In the genomic region with DNA sequence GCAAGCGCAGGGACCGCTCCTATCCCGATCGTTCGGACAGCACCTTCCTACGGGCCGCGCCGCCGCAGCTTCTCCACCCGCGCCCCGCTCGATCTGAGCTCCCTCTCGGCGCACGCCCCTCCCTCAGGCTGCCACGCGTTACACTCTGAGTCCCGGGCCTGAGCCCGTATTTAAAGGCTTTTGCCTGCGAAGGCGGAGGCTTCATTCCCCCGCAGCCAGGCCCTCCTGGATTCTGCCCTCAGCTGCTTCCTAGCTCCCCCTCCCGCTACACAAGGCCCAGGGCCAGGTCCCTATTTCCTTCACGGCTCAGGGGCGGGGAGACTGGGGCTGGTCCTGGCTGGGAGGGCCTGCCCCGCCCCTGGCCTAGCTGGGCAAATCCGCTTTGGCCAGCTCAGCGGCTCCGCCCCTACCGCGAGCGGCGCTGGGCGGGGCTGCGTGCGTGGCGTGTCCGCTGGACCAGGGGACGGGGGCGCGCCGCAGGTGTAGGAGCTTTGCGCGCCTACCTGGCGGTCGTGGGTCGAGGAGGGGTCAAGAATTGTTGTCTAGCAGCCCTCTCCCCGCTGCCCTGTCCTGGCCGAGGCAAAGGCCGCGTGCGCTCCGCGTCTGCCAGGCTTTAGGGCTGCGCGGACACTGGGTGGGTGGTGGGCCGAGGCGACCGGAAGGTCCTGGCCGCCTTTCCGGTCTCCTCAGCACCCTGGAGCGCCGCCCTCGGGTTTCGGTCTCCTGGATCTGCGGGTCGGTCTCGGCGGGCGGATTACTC, we compare ENCODE assay signal across 1 cellular context.
TF ChIP-seq lines count a peak whose summit lies in the region.

A gene (minus strand): TSS at position 144 of the 760 bp plus-strand sequence. CDS start 5,927 bp downstream, outside the sequence.

TF ChIP-seq in HepG2, 621 proteins besides CTCF, POLR2A, EP300 and RAD21 (continued from another document and continues in another):
- TF ChIP-seq, protein P1, sequence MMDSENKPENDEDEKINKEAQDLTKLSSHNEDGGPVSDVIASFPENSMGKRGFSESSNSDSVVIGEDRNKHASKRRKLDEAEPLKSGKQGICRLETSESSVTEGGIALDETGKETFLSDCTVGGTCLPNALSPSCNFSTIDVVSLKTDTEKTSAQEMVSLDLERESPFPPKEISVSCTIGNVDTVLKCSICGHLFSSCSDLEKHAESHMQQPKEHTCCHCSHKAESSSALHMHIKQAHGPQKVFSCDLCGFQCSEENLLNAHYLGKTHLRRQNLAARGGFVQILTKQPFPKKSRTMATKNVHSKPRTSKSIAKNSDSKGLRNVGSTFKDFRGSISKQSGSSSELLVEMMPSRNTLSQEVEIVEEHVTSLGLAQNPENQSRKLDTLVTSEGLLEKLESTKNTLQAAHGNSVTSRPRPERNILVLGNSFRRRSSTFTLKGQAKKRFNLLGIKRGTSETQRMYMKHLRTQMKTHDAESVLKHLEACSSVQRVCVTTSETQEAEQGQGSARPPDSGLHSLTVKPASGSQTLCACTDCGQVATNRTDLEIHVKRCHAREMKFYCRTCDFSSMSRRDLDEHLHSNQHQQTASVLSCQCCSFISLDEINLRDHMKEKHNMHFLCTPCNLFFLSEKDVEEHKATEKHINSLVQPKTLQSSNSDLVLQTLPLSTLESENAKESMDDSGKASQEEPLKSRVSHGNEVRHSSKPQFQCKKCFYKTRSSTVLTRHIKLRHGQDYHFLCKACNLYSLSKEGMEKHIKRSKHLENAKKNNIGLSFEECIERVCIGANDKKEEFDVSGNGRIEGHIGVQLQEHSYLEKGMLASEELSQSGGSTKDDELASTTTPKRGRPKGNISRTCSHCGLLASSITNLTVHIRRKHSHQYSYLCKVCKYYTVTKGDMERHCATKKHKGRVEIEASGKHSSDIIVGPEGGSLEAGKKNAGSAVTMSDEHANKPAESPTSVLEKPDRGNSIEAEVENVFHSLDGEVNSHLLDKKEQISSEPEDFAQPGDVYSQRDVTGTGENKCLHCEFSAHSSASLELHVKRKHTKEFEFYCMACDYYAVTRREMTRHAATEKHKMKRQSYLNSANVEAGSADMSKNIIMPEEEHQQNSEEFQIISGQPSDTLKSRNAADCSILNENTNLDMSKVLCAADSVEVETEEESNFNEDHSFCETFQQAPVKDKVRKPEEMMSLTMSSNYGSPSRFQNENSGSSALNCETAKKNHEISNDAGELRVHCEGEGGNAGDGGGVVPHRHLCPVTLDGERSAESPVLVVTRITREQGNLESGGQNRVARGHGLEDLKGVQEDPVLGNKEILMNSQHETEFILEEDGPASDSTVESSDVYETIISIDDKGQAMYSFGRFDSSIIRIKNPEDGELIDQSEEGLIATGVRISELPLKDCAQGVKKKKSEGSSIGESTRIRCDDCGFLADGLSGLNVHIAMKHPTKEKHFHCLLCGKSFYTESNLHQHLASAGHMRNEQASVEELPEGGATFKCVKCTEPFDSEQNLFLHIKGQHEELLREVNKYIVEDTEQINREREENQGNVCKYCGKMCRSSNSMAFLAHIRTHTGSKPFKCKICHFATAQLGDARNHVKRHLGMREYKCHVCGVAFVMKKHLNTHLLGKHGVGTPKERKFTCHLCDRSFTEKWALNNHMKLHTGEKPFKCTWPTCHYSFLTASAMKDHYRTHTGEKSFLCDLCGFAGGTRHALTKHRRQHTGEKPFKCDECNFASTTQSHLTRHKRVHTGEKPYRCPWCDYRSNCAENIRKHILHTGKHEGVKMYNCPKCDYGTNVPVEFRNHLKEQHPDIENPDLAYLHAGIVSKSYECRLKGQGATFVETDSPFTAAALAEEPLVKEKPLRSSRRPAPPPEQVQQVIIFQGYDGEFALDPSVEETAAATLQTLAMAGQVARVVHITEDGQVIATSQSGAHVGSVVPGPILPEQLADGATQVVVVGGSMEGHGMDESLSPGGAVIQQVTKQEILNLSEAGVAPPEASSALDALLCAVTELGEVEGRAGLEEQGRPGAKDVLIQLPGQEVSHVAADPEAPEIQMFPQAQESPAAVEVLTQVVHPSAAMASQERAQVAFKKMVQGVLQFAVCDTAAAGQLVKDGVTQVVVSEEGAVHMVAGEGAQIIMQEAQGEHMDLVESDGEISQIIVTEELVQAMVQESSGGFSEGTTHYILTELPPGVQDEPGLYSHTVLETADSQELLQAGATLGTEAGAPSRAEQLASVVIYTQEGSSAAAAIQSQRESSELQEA (CRISPR knock-in tag; IDR thresholded peaks at IDR 0.05; ENCODE audit: not compliant biosample characterization), result peak; percentile 28
- TF ChIP-seq, protein P2, sequence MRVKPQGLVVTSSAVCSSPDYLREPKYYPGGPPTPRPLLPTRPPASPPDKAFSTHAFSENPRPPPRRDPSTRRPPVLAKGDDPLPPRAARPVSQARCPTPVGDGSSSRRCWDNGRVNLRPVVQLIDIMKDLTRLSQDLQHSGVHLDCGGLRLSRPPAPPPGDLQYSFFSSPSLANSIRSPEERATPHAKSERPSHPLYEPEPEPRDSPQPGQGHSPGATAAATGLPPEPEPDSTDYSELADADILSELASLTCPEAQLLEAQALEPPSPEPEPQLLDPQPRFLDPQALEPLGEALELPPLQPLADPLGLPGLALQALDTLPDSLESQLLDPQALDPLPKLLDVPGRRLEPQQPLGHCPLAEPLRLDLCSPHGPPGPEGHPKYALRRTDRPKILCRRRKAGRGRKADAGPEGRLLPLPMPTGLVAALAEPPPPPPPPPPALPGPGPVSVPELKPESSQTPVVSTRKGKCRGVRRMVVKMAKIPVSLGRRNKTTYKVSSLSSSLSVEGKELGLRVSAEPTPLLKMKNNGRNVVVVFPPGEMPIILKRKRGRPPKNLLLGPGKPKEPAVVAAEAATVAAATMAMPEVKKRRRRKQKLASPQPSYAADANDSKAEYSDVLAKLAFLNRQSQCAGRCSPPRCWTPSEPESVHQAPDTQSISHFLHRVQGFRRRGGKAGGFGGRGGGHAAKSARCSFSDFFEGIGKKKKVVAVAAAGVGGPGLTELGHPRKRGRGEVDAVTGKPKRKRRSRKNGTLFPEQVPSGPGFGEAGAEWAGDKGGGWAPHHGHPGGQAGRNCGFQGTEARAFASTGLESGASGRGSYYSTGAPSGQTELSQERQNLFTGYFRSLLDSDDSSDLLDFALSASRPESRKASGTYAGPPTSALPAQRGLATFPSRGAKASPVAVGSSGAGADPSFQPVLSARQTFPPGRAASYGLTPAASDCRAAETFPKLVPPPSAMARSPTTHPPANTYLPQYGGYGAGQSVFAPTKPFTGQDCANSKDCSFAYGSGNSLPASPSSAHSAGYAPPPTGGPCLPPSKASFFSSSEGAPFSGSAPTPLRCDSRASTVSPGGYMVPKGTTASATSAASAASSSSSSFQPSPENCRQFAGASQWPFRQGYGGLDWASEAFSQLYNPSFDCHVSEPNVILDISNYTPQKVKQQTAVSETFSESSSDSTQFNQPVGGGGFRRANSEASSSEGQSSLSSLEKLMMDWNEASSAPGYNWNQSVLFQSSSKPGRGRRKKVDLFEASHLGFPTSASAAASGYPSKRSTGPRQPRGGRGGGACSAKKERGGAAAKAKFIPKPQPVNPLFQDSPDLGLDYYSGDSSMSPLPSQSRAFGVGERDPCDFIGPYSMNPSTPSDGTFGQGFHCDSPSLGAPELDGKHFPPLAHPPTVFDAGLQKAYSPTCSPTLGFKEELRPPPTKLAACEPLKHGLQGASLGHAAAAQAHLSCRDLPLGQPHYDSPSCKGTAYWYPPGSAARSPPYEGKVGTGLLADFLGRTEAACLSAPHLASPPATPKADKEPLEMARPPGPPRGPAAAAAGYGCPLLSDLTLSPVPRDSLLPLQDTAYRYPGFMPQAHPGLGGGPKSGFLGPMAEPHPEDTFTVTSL (CRISPR knock-in tag; IDR thresholded peaks at IDR 0.05; ENCODE audit: borderline replicate concordance), result peak; percentile 80
- TF ChIP-seq MXD4 (CRISPR knock-in tag; IDR thresholded peaks at IDR 0.05) (peak; percentile 84), SAP130 (CRISPR knock-in tag; IDR thresholded peaks at IDR 0.05; ENCODE audit: low read depth) (peak; percentile 96), ZNF468 (CRISPR knock-in tag; IDR thresholded peaks at IDR 0.05) (no peak), TCF7L2 (IDR thresholded peaks at IDR 0.05; ENCODE audit: low read depth, low read length) (no peak), GATA4 (IDR thresholded peaks at IDR 0.05; ENCODE audit: borderline replicate concordance, low read depth) (peak; percentile 95), ZNF224 (CRISPR knock-in tag; IDR thresholded peaks at IDR 0.05) (peak; percentile 97), KDM5A (IDR thresholded peaks at IDR 0.05; ENCODE audit: borderline replicate concordance, low read length) (peak; percentile 22; the same call in 1 of the 2 replicates), ZNF614 (CRISPR knock-in tag; IDR thresholded peaks at IDR 0.05; ENCODE audit: borderline replicate concordance) (no peak; the same call in 1 of the 2 replicates), ZSCAN25 (CRISPR knock-in tag; IDR thresholded peaks at IDR 0.05) (peak; percentile 63), SRF (IDR thresholded peaks at IDR 0.05; ENCODE audit: low read depth, low read length) (no peak), YEATS4 (CRISPR knock-in tag; IDR thresholded peaks at IDR 0.05; ENCODE audit: borderline replicate concordance) (peak; percentile 99), MED8 (CRISPR knock-in tag; IDR thresholded peaks at IDR 0.05; ENCODE audit: insufficient replicate concordance) (peak; percentile 94), SP2 (CRISPR knock-in tag; IDR thresholded peaks at IDR 0.05) (peak; percentile 75), NR3C1 (CRISPR knock-in tag; IDR thresholded peaks at IDR 0.05) (no peak), ZNF30 (CRISPR knock-in tag; IDR thresholded peaks at IDR 0.05) (0 out of 2 replicates have a peak, but pooled peaks have one; percentile 29), MAF1 (CRISPR knock-in tag; IDR thresholded peaks at IDR 0.05; ENCODE audit: borderline replicate concordance) (peak; percentile 76), PAX8 (CRISPR knock-in tag; IDR thresholded peaks at IDR 0.05; ENCODE audit: borderline replicate concordance) (no peak; the same call in 1 of the 2 replicates), GATAD1 (CRISPR knock-in tag; IDR thresholded peaks at IDR 0.05) (peak; percentile 84), GATAD2A (CRISPR knock-in tag; IDR thresholded peaks at IDR 0.05) (peak; percentile 24), MTA3 (CRISPR knock-in tag; IDR thresholded peaks at IDR 0.05) (no peak)
- TF ChIP-seq, protein P3, sequence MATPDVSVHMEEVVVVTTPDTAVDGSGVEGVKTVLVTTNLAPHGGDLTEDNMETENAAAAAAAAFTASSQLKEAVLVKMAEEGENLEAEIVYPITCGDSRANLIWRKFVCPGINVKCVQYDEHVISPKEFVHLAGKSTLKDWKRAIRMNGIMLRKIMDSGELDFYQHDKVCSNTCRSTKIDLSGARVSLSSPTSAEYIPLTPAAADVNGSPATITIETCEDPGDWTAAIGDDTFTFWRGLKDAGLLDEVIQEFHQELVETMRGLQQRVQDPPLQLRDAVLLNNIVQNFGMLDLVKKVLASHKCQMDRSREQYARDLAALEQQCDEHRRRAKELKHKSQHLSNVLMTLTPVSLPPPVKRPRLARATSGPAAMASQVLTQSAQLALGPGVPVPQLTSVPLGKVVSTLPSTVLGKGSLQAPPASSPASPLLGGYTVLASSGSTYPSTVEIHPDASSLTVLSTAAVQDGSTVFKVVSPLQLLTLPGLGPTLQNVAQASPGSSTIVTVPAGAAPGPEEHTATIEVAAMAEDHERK (CRISPR knock-in tag; IDR thresholded peaks at IDR 0.05; ENCODE audit: low read depth), result peak; percentile 86
- TF ChIP-seq, protein P4, sequence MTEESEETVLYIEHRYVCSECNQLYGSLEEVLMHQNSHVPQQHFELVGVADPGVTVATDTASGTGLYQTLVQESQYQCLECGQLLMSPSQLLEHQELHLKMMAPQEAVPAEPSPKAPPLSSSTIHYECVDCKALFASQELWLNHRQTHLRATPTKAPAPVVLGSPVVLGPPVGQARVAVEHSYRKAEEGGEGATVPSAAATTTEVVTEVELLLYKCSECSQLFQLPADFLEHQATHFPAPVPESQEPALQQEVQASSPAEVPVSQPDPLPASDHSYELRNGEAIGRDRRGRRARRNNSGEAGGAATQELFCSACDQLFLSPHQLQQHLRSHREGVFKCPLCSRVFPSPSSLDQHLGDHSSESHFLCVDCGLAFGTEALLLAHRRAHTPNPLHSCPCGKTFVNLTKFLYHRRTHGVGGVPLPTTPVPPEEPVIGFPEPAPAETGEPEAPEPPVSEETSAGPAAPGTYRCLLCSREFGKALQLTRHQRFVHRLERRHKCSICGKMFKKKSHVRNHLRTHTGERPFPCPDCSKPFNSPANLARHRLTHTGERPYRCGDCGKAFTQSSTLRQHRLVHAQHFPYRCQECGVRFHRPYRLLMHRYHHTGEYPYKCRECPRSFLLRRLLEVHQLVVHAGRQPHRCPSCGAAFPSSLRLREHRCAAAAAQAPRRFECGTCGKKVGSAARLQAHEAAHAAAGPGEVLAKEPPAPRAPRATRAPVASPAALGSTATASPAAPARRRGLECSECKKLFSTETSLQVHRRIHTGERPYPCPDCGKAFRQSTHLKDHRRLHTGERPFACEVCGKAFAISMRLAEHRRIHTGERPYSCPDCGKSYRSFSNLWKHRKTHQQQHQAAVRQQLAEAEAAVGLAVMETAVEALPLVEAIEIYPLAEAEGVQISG (CRISPR knock-in tag; IDR thresholded peaks at IDR 0.05), result peak; percentile 87
- TF ChIP-seq, protein P5, sequence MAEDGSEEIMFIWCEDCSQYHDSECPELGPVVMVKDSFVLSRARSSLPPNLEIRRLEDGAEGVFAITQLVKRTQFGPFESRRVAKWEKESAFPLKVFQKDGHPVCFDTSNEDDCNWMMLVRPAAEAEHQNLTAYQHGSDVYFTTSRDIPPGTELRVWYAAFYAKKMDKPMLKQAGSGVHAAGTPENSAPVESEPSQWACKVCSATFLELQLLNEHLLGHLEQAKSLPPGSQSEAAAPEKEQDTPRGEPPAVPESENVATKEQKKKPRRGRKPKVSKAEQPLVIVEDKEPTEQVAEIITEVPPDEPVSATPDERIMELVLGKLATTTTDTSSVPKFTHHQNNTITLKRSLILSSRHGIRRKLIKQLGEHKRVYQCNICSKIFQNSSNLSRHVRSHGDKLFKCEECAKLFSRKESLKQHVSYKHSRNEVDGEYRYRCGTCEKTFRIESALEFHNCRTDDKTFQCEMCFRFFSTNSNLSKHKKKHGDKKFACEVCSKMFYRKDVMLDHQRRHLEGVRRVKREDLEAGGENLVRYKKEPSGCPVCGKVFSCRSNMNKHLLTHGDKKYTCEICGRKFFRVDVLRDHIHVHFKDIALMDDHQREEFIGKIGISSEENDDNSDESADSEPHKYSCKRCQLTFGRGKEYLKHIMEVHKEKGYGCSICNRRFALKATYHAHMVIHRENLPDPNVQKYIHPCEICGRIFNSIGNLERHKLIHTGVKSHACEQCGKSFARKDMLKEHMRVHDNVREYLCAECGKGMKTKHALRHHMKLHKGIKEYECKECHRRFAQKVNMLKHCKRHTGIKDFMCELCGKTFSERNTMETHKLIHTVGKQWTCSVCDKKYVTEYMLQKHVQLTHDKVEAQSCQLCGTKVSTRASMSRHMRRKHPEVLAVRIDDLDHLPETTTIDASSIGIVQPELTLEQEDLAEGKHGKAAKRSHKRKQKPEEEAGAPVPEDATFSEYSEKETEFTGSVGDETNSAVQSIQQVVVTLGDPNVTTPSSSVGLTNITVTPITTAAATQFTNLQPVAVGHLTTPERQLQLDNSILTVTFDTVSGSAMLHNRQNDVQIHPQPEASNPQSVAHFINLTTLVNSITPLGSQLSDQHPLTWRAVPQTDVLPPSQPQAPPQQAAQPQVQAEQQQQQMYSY (CRISPR knock-in tag; IDR thresholded peaks at IDR 0.05), result peak; percentile 35; the same call in 1 of the 2 replicates
- TF ChIP-seq, protein P6, sequence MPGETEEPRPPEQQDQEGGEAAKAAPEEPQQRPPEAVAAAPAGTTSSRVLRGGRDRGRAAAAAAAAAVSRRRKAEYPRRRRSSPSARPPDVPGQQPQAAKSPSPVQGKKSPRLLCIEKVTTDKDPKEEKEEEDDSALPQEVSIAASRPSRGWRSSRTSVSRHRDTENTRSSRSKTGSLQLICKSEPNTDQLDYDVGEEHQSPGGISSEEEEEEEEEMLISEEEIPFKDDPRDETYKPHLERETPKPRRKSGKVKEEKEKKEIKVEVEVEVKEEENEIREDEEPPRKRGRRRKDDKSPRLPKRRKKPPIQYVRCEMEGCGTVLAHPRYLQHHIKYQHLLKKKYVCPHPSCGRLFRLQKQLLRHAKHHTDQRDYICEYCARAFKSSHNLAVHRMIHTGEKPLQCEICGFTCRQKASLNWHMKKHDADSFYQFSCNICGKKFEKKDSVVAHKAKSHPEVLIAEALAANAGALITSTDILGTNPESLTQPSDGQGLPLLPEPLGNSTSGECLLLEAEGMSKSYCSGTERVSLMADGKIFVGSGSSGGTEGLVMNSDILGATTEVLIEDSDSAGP (CRISPR knock-in tag; IDR thresholded peaks at IDR 0.05; ENCODE audit: borderline replicate concordance), result peak; percentile 98
